2 cellular contexts compared by ENCODE assay signal in genomic region chr17:75885860-75886259, GRCh38. TPM values are rescaled to one million over a fixed set of nuclear protein-coding genes. Genes with fewer than 3 reads are reported as not detected.
"Had no signal": no experiment of that assay in that cellular context is flagged by ENCODE, and none has a peak within 500 bp of the region (broad histone marks: within the 10 kb centered on the region; RNA-seq: fewer than 3 reads in every experiment).

No MANE protein-coding gene starts in this region.

RNA-seq across cellular contexts. Expression of gene UNC13D, which starts 41.7 kb away (rescaled TPM):
- total RNA-seq: RPMI7951, SJSA1 had no signal
